Comparison of ENCODE assay signal across 9 cellular contexts in the genomic region with DNA sequence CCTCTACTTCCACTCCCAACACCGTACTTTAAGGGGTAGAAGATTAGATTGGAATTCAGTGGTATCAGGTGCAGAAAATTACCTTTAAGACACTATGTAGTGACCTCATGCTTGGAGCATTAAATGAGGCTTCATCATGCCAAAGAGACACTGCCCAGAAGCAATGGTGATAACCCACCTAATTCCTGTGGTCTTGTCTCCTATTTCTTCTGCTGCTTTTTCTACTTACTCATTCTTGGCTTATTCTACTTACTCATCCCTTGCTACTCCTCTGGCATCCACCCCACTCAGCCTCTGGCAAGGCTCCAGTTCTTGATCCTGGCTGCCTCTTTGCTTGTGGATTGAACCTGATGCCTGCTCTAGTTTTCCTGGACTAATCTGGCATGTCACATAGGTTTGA.
DNase-seq lines count a peak whose midpoint lies in the region; TF ChIP-seq lines count a peak whose summit lies in the region.
"Had no signal": no experiment of that assay in that cellular context is flagged by ENCODE, and none has a peak within 500 bp of the region (broad histone marks: within the 10 kb centered on the region; RNA-seq: fewer than 3 reads in every experiment).

No MANE protein-coding gene starts in this region.

- H3K4me3 Mint-ChIP-seq in CD14-positive monocyte, result no peak overlapping the region
- H3K4me3 Mint-ChIP-seq in activated T-helper 1 cell treated with anti-CD3 and anti-CD28 coated beads, Interleukin-12 subunit alpha, Interleukin-12 subunit beta, Interleukin-2, Interleukin-4 antibody, amounts not matched to agents 30 ng/mL and 10 ng/mL and 1 ng/mL, durations not matched to agents 14 hours and 24 hours and 36 hours, result no peak overlapping the region

- no peak overlapping the region for H3K27ac Mint-ChIP-seq in CD14-positive monocyte
- H3K27ac Mint-ChIP-seq in activated T-helper 1 cell treated with anti-CD3 and anti-CD28 coated beads, Interleukin-12 subunit alpha, Interleukin-12 subunit beta, Interleukin-2, Interleukin-4 antibody, amounts not matched to agents 30 ng/mL and 10 ng/mL and 1 ng/mL, durations not matched to agents 14 hours and 24 hours and 36 hours, result no peak overlapping the region

- H3K9me3 ChIP-seq in hepatocyte (ENCODE audit: low read depth), result no peaks in the 10 kb centered on the region
- H3K9me3 ChIP-seq in tibial nerve, result peaks cover 0 to 3% (median 0%) of the 10 kb centered on the region in 4 donors

- H3K36me3 ChIP-seq in hepatocyte (replicated peaks; ENCODE audit: insufficient read depth, low read depth), result no peaks in the 10 kb centered on the region
- no peaks in the 10 kb centered on the region for H3K36me3 ChIP-seq in tibial nerve
- H3K36me3 ChIP-seq: cardiac muscle cell had no signal

- H3K9me2 ChIP-seq in hepatocyte (replicated peaks; ENCODE audit: insufficient read depth), result no peaks in the 10 kb centered on the region

- DNase-seq in HPDE6-E6E7 (ENCODE audit: extremely low spot score) (peak; percentile 93), astrocyte of the hippocampus (ENCODE audit: low read depth, low spot score) (peak; percentile 80), hepatocyte (ENCODE audit: low spot score) (peak; percentile 32), tibial nerve (ENCODE audit: low spot score in 2 of 2) (peak; percentile 26 to 66), CD14-positive monocyte (ENCODE audit: low spot score) (no peak)
- DNase-seq in activated effector memory CD4-positive, alpha-beta T cell treated with anti-CD3 and anti-CD28 coated beads, Interleukin-2, amount 50 U/mL, for 16 hours, result no peak
- no peak for DNase-seq in activated T-helper 1 cell treated with anti-CD3 and anti-CD28 coated beads, Interleukin-12 subunit alpha, Interleukin-12 subunit beta, Interleukin-2, Interleukin-4 antibody, amounts not matched to agents 30 ng/mL and 10 ng/mL and 1 ng/mL, durations not matched to agents 14 hours and 24 hours and 36 hours (ENCODE audit: low spot score)
- DNase-seq: NCI-H2171 treated with DMSO at 0.1 percent for 48 hours had no signal

- no peak for TF ChIP-seq EP300 in tibial nerve (IDR thresholded peaks at IDR 0.05)

- no peaks in the 10 kb centered on the region for H3K36me3 Mint-ChIP-seq in CD14-positive monocyte
- no peaks in the 10 kb centered on the region for H3K36me3 Mint-ChIP-seq in activated T-helper 1 cell treated with anti-CD3 and anti-CD28 coated beads, Interleukin-12 subunit alpha, Interleukin-12 subunit beta, Interleukin-2, Interleukin-4 antibody, amounts not matched to agents 30 ng/mL and 10 ng/mL and 1 ng/mL, durations not matched to agents 14 hours and 24 hours and 36 hours (ENCODE audit: low read depth)

- no peaks in the 10 kb centered on the region for H3K4me1 Mint-ChIP-seq in CD14-positive monocyte
- H3K4me1 Mint-ChIP-seq in activated T-helper 1 cell treated with anti-CD3 and anti-CD28 coated beads, Interleukin-12 subunit alpha, Interleukin-12 subunit beta, Interleukin-2, Interleukin-4 antibody, amounts not matched to agents 30 ng/mL and 10 ng/mL and 1 ng/mL, durations not matched to agents 14 hours and 24 hours and 36 hours (ENCODE audit: low read depth), result no peaks in the 10 kb centered on the region

- H3K4me2 ChIP-seq in hepatocyte, result no peak overlapping the region

- intact Hi-C loops in CD14-positive monocyte (cut with micrococcal nuclease), result no loop called here
- intact Hi-C loops in activated T-helper 1 cell treated with anti-CD3 and anti-CD28 coated beads, Interleukin-12 subunit alpha, Interleukin-12 subunit beta, Interleukin-2, Interleukin-4 antibody, amounts not matched to agents 30 ng/mL and 10 ng/mL and 1 ng/mL, durations not matched to agents 14 hours and 24 hours and 36 hours (cut with micrococcal nuclease), result no loop called here

- no peaks in the 10 kb centered on the region for H3K27me3 ChIP-seq in hepatocyte
- no peaks in the 10 kb centered on the region for H3K27me3 ChIP-seq in tibial nerve
- H3K27me3 ChIP-seq: cardiac muscle cell had no signal

- H3K79me2 ChIP-seq in hepatocyte, result no peaks in the 10 kb centered on the region

- H3K4me3 ChIP-seq in hepatocyte (no peak overlapping the region), tibial nerve (no peak overlapping the region)
- H3K4me3 ChIP-seq: cardiac muscle cell had no signal

- TF ChIP-seq CTCF in hepatocyte (IDR thresholded peaks at IDR 0.05; ENCODE audit: poor library complexity) (no peak), tibial nerve (IDR thresholded peaks at IDR 0.05) (no peak), CD14-positive monocyte (IDR thresholded peaks at IDR 0.05) (no peak)

- no peaks in the 10 kb centered on the region for H4K20me1 ChIP-seq in hepatocyte (ENCODE audit: insufficient read depth, poor library complexity, severe bottlenecking)

- TF ChIP-seq POLR2A in tibial nerve (IDR thresholded peaks at IDR 0.05), result no peak

- no peaks in the 10 kb centered on the region for H3K27me3 Mint-ChIP-seq in CD14-positive monocyte (ENCODE audit: low read depth in 3 of 3)
- H3K27me3 Mint-ChIP-seq in activated T-helper 1 cell treated with anti-CD3 and anti-CD28 coated beads, Interleukin-12 subunit alpha, Interleukin-12 subunit beta, Interleukin-2, Interleukin-4 antibody, amounts not matched to agents 30 ng/mL and 10 ng/mL and 1 ng/mL, durations not matched to agents 14 hours and 24 hours and 36 hours (ENCODE audit: insufficient read depth), result no peaks in the 10 kb centered on the region

- H3K27ac ChIP-seq in hepatocyte (no peak overlapping the region), tibial nerve (no peak overlapping the region)
- H3K27ac ChIP-seq: cardiac muscle cell had no signal

- WGBS in hepatocyte (ENCODE audit: low lambda C conversion rate, missing lambda C conversion rate), result 76% methylated on average over 1 of the region's 1 CpG
- WGBS in tibial nerve, 2 donors, result 82 to 92% methylated on average over 1 of the region's 1 CpG

- peaks cover 6 to 18% (median 10%) of the 10 kb centered on the region in 7 donors for H3K9me3 Mint-ChIP-seq in CD14-positive monocyte
- no peaks in the 10 kb centered on the region for H3K9me3 Mint-ChIP-seq in activated T-helper 1 cell treated with anti-CD3 and anti-CD28 coated beads, Interleukin-12 subunit alpha, Interleukin-12 subunit beta, Interleukin-2, Interleukin-4 antibody, amounts not matched to agents 30 ng/mL and 10 ng/mL and 1 ng/mL, durations not matched to agents 14 hours and 24 hours and 36 hours

- H2AFZ ChIP-seq in hepatocyte, result no peak overlapping the region

- H3K4me1 ChIP-seq in hepatocyte (ENCODE audit: insufficient read depth), result no peaks in the 10 kb centered on the region
- no peaks in the 10 kb centered on the region for H3K4me1 ChIP-seq in tibial nerve

Comparison
In these comparisons a context has a peak if more than half of its experiments do, and no peak if none do; other contexts are left out.
1. DNase-seq: peak in HPDE6-E6E7 (single experiment), astrocyte of the hippocampus (single experiment), hepatocyte (single experiment) and tibial nerve (2 of 2); none in activated effector memory CD4-positive, alpha-beta T cell treated with anti-CD3 and anti-CD28 coated beads, Interleukin-2, amount 50 U/mL, for 16 hours (single experiment), CD14-positive monocyte (single experiment) and activated T-helper 1 cell treated with anti-CD3 and anti-CD28 coated beads, Interleukin-12 subunit alpha, Interleukin-12 subunit beta, Interleukin-2, Interleukin-4 antibody, amounts not matched to agents 30 ng/mL and 10 ng/mL and 1 ng/mL, durations not matched to agents 14 hours and 24 hours and 36 hours (single experiment).